1 cellular context compared by ENCODE assay signal in the genomic region with DNA sequence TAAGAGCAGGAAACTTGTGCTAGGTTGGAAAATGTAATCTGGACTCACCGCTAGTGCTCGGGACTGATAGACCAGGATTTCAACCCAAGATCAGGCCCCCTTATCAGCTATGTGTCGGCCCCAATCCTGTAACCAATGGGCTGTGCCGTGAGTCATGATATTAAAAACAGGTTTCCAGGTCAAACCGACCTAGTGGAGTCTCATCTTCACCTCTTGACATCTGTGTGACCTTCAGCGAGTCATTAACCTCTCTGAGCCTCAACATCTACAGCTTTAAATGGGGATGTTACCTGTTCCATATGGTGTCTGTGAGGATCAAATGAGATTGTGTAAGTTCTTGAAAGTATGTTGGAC.
TF ChIP-seq lines count a peak whose summit lies in the region.

No MANE protein-coding gene starts in this region.

TF ChIP-seq in K562, 482 proteins besides CTCF, POLR2A, EP300 and RAD21 (continued from another document and continues in another):
- TF ChIP-seq ZNF766 (CRISPR knock-in tag; conservative IDR thresholded peaks at IDR 0.05) (no peak), TAF9B (IDR thresholded peaks at IDR 0.05; ENCODE audit: partially characterized antibody) (no peak), ZNF76 (CRISPR knock-in tag; IDR thresholded peaks at IDR 0.05; ENCODE audit: borderline replicate concordance) (no peak), REST (CRISPR knock-in tag; IDR thresholded peaks at IDR 0.05; ENCODE audit: low read depth) (no peak), CHAMP1 (IDR thresholded peaks at IDR 0.05) (no peak), FOSL1 (tag; conservative IDR thresholded peaks at IDR 0.05) (peak; percentile 53), STAT5A (IDR thresholded peaks at IDR 0.05; ENCODE audit: borderline replicate concordance, low read length) (peak; percentile 30; the same call in 1 of the 2 replicates), PML (IDR thresholded peaks at IDR 0.05; ENCODE audit: low read length) (0 out of 2 replicates have a peak, but pooled peaks have one; percentile 23), ZNF785 (CRISPR knock-in tag; IDR thresholded peaks at IDR 0.05) (no peak), ZNF212 (CRISPR knock-in tag; IDR thresholded peaks at IDR 0.05) (no peak), KDM4B (IDR thresholded peaks at IDR 0.05; ENCODE audit: borderline replicate concordance in 2 of 2, low read depth in 1 of 2) (no peak), THRAP3 (IDR thresholded peaks at IDR 0.05; ENCODE audit: borderline replicate concordance) (no peak), POLR2B (IDR thresholded peaks at IDR 0.05; ENCODE audit: low read depth, partially characterized antibody) (no peak), NEUROD1 (IDR thresholded peaks at IDR 0.05; ENCODE audit: borderline replicate concordance, low read depth, low read length, partially characterized antibody) (peak; percentile 51), BCLAF1 (IDR thresholded peaks at IDR 0.05; ENCODE audit: borderline replicate concordance in 1 of 2, control insufficient read depth in 1 of 2, low read depth in 2 of 2, low read length in 1 of 2) (no peak), HEY1 (CRISPR knock-in tag; IDR thresholded peaks at IDR 0.05; ENCODE audit: borderline replicate concordance) (no peak), NFIX (CRISPR knock-in tag; IDR thresholded peaks at IDR 0.05; ENCODE audit: low read depth) (no peak), ZNF740 (CRISPR knock-in tag; IDR thresholded peaks at IDR 0.05) (no peak), ZNF740 (tag; IDR thresholded peaks at IDR 0.05) (no peak), MAFF (IDR thresholded peaks at IDR 0.05; ENCODE audit: low read length) (no peak), TSC22D4 (tag; IDR thresholded peaks at IDR 0.05) (no peak), SMARCE1 (IDR thresholded peaks at IDR 0.05) (0 out of 2 replicates have a peak, but pooled peaks have one; percentile 16), HSF4 (CRISPR knock-in tag; IDR thresholded peaks at IDR 0.05; ENCODE audit: borderline replicate concordance) (no peak), NFIC (IDR thresholded peaks at IDR 0.05) (no peak; the same call in 1 of the 2 replicates), ZNF263 (CRISPR knock-in tag; IDR thresholded peaks at IDR 0.05; ENCODE audit: borderline replicate concordance) (no peak), JUN (IDR thresholded peaks at IDR 0.05; ENCODE audit: borderline replicate concordance, low read depth, low read length) (no peak), JUN (CRISPR knock-in tag; IDR thresholded peaks at IDR 0.05; ENCODE audit: borderline replicate concordance) (no peak), TCF7L2 (IDR thresholded peaks at IDR 0.05; ENCODE audit: low read depth, low read length) (no peak), ZBTB9 (CRISPR knock-in tag; IDR thresholded peaks at IDR 0.05) (no peak), ZNF347 (CRISPR knock-in tag; IDR thresholded peaks at IDR 0.05; ENCODE audit: low read depth) (no peak), SP1 (CRISPR knock-in tag; IDR thresholded peaks at IDR 0.05) (no peak), BRD4 (IDR thresholded peaks at IDR 0.05) (no peak), U2AF1 (optimal IDR thresholded peaks at IDR 0.05; ENCODE audit: low read depth, low read length) (no peak), TCF7 (IDR thresholded peaks at IDR 0.05; ENCODE audit: borderline replicate concordance) (no peak), ZNF695 (CRISPR knock-in tag; IDR thresholded peaks at IDR 0.05) (no peak), ZNF511 (CRISPR knock-in tag; IDR thresholded peaks at IDR 0.05) (no peak), CCAR2 (IDR thresholded peaks at IDR 0.05; ENCODE audit: low read depth, low read length) (no peak), PHF8 (IDR thresholded peaks at IDR 0.05; ENCODE audit: borderline replicate concordance, low read length) (no peak)
- TF ChIP-seq, protein P1, sequence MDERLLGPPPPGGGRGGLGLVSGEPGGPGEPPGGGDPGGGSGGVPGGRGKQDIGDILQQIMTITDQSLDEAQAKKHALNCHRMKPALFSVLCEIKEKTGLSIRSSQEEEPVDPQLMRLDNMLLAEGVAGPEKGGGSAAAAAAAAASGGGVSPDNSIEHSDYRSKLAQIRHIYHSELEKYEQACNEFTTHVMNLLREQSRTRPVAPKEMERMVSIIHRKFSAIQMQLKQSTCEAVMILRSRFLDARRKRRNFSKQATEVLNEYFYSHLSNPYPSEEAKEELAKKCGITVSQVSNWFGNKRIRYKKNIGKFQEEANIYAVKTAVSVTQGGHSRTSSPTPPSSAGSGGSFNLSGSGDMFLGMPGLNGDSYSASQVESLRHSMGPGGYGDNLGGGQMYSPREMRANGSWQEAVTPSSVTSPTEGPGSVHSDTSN (CRISPR knock-in tag; IDR thresholded peaks at IDR 0.05; ENCODE audit: low read depth), result no peak
- TF ChIP-seq, protein P1 (tag; conservative IDR thresholded peaks at IDR 0.05; ENCODE audit: low read depth), result no peak
- TF ChIP-seq, protein P2, sequence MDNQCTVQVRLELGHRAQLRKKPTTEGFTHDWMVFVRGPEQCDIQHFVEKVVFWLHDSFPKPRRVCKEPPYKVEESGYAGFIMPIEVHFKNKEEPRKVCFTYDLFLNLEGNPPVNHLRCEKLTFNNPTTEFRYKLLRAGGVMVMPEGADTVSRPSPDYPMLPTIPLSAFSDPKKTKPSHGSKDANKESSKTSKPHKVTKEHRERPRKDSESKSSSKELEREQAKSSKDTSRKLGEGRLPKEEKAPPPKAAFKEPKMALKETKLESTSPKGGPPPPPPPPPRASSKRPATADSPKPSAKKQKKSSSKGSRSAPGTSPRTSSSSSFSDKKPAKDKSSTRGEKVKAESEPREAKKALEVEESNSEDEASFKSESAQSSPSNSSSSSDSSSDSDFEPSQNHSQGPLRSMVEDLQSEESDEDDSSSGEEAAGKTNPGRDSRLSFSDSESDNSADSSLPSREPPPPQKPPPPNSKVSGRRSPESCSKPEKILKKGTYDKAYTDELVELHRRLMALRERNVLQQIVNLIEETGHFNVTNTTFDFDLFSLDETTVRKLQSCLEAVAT (IDR thresholded peaks at IDR 0.05), result no peak
- TF ChIP-seq, protein P3, sequence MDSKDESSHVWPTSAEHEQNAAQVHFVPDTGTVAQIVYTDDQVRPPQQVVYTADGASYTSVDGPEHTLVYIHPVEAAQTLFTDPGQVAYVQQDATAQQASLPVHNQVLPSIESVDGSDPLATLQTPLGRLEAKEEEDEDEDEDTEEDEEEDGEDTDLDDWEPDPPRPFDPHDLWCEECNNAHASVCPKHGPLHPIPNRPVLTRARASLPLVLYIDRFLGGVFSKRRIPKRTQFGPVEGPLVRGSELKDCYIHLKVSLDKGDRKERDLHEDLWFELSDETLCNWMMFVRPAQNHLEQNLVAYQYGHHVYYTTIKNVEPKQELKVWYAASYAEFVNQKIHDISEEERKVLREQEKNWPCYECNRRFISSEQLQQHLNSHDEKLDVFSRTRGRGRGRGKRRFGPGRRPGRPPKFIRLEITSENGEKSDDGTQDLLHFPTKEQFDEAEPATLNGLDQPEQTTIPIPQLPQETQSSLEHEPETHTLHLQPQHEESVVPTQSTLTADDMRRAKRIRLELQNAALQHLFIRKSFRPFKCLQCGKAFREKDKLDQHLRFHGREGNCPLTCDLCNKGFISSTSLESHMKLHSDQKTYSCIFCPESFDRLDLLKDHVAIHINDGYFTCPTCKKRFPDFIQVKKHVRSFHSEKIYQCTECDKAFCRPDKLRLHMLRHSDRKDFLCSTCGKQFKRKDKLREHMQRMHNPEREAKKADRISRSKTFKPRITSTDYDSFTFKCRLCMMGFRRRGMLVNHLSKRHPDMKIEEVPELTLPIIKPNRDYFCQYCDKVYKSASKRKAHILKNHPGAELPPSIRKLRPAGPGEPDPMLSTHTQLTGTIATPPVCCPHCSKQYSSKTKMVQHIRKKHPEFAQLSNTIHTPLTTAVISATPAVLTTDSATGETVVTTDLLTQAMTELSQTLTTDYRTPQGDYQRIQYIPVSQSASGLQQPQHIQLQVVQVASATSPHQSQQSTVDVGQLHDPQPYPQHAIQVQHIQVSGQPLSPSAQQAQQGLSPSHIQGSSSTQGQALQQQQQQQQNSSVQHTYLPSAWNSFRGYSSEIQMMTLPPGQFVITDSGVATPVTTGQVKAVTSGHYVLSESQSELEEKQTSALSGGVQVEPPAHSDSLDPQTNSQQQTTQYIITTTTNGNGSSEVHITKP (IDR thresholded peaks at IDR 0.05; ENCODE audit: partially characterized antibody), result peak; percentile 28
